ENCODE assay signal across 14 cellular contexts in genomic region chr1:212686069-212686468, GRCh38. TPM values are rescaled to one million over a fixed set of nuclear protein-coding genes. Genes with fewer than 3 reads are reported as not detected.
"Had no signal": no experiment of that assay in that cellular context is flagged by ENCODE, and none has a peak within 500 bp of the region (broad histone marks: within the 10 kb centered on the region; RNA-seq: fewer than 3 reads in every experiment).

No MANE protein-coding gene starts in this region.

- H3K9me3 Mint-ChIP-seq: neural crest cell had no signal

- H3K27ac Mint-ChIP-seq: naive thymus-derived CD4-positive, alpha-beta T cell; progenitor cell of endocrine pancreas had no signal

- ATAC-seq: gastroesophageal sphincter; left lobe of liver; naive thymus-derived CD4-positive, alpha-beta T cell had no signal

- DNase-seq: effector memory CD4-positive, alpha-beta T cell; glutamatergic neuron; islet precursor cell; mammary epithelial cell; naive thymus-derived CD4-positive, alpha-beta T cell; ovary; small intestine; stimulated activated CD4-positive, alpha-beta T cell treated with anti-CD3 and anti-CD28 coated beads, Interleukin-12 subunit alpha, Interleukin-12 subunit beta, amount 100 ng/mL, for 4 hours; stimulated activated naive CD4-positive, alpha-beta T cell treated with Interleukin-2 at 50 U/mL for 16 hours; uterus had no signal

- H3K4me1 Mint-ChIP-seq: neural crest cell had no signal

- H3K4me3 Mint-ChIP-seq: naive thymus-derived CD4-positive, alpha-beta T cell; neural crest cell had no signal

RNA-seq across cellular contexts. Expression of gene BATF3, which starts 13.6 kb away (rescaled TPM):
- total RNA-seq: mammary epithelial cell, neural crest cell had no signal
